1 cellular context compared by ENCODE assay signal in genomic region chr14:92121670-92122350, GRCh38.
TF ChIP-seq lines count a peak whose summit lies in the region.

CPSF2 (plus strand) TSS chr14:92121969; CDS start chr14:92130985, 9,016 bp downstream.
NDUFB1 (minus strand) TSS chr14:92121706; CDS start chr14:92117637, 4,069 bp downstream.

TF ChIP-seq in HepG2, 621 proteins besides CTCF, POLR2A, EP300 and RAD21 (continued from another document and continues in another):
- TF ChIP-seq AFF4 (CRISPR knock-in tag; IDR thresholded peaks at IDR 0.05) (0 out of 2 replicates have a peak, but pooled peaks have one; percentile 61), PCBP2 (optimal IDR thresholded peaks at IDR 0.05; ENCODE audit: low read depth, low read length, poor library complexity, severe bottlenecking) (no peak), NFRKB (IDR thresholded peaks at IDR 0.05) (peak; percentile 91), CHD2 (IDR thresholded peaks at IDR 0.05; ENCODE audit: low read depth, low read length) (no peak), PTBP1 (IDR thresholded peaks at IDR 0.05; ENCODE audit: low read depth, low read length, poor library complexity, severe bottlenecking) (no peak), TRIM22 (IDR thresholded peaks at IDR 0.05) (no peak), PPARG (CRISPR knock-in tag; conservative IDR thresholded peaks at IDR 0.05) (no peak), HDAC1 (CRISPR knock-in tag; IDR thresholded peaks at IDR 0.05) (peak; percentile 83), SSRP1 (CRISPR knock-in tag; IDR thresholded peaks at IDR 0.05) (no peak), ZNF83 (CRISPR knock-in tag; IDR thresholded peaks at IDR 0.05; ENCODE audit: borderline replicate concordance) (no peak; the same call in 1 of the 2 replicates), CAMTA2 (CRISPR knock-in tag; IDR thresholded peaks at IDR 0.05; ENCODE audit: borderline replicate concordance) (no peak), ZNF124 (CRISPR knock-in tag; IDR thresholded peaks at IDR 0.05) (no peak), ZNF660 (CRISPR knock-in tag; IDR thresholded peaks at IDR 0.05; ENCODE audit: borderline replicate concordance, low read depth) (0 out of 2 replicates have a peak, but pooled peaks have one; percentile 7), ZKSCAN1 (IDR thresholded peaks at IDR 0.05; ENCODE audit: low read length) (no peak), ZNF749 (CRISPR knock-in tag; IDR thresholded peaks at IDR 0.05; ENCODE audit: borderline replicate concordance) (0 out of 2 replicates have a peak, but pooled peaks have one; percentile 4), ZNF160 (CRISPR knock-in tag; IDR thresholded peaks at IDR 0.05) (no peak), ZNF790 (CRISPR knock-in tag; IDR thresholded peaks at IDR 0.05; ENCODE audit: borderline replicate concordance) (no peak), RXRA (CRISPR knock-in tag; IDR thresholded peaks at IDR 0.05) (no peak; the same call in 1 of the 2 replicates), CC2D1A (CRISPR knock-in tag; IDR thresholded peaks at IDR 0.05) (0 out of 2 replicates have a peak, but pooled peaks have one; percentile 31), TEF (CRISPR knock-in tag; IDR thresholded peaks at IDR 0.05) (0 out of 2 replicates have a peak, but pooled peaks have one; percentile 41), ZNF513 (CRISPR knock-in tag; conservative IDR thresholded peaks at IDR 0.05) (no peak), RBAK (CRISPR knock-in tag; IDR thresholded peaks at IDR 0.05) (no peak), RBM39 (IDR thresholded peaks at IDR 0.05; ENCODE audit: low read depth, low read length, poor library complexity, severe bottlenecking) (peak; percentile 87), PATZ1 (CRISPR knock-in tag; IDR thresholded peaks at IDR 0.05) (no peak), ATF6 (CRISPR knock-in tag; conservative IDR thresholded peaks at IDR 0.05) (no peak), SOX6 (IDR thresholded peaks at IDR 0.05) (no peak), SOX6 (CRISPR knock-in tag; IDR thresholded peaks at IDR 0.05) (no peak), ZNF891 (CRISPR knock-in tag; IDR thresholded peaks at IDR 0.05) (no peak), ZNF556 (CRISPR knock-in tag; IDR thresholded peaks at IDR 0.05; ENCODE audit: borderline replicate concordance) (peak; percentile 74; the same call in 1 of the 2 replicates), GTF3A (CRISPR knock-in tag; conservative IDR thresholded peaks at IDR 0.05) (no peak), ZNF333 (CRISPR knock-in tag; IDR thresholded peaks at IDR 0.05; ENCODE audit: borderline replicate concordance) (no peak), ZHX1 (CRISPR knock-in tag; IDR thresholded peaks at IDR 0.05; ENCODE audit: low read depth) (no peak), RARG (CRISPR knock-in tag; IDR thresholded peaks at IDR 0.05; ENCODE audit: low read depth) (no peak), MLX (CRISPR knock-in tag; IDR thresholded peaks at IDR 0.05) (no peak), PRMT3 (CRISPR knock-in tag; IDR thresholded peaks at IDR 0.05; ENCODE audit: borderline replicate concordance, low read depth) (no peak), ZNF383 (CRISPR knock-in tag; IDR thresholded peaks at IDR 0.05; ENCODE audit: borderline replicate concordance) (no peak), HNF1A (IDR thresholded peaks at IDR 0.05; ENCODE audit: low read depth) (no peak), HNF1A (CRISPR knock-in tag; IDR thresholded peaks at IDR 0.05; ENCODE audit: borderline replicate concordance) (no peak)
